Comparison of ENCODE assay signal across 23 cellular contexts in the genomic region with DNA sequence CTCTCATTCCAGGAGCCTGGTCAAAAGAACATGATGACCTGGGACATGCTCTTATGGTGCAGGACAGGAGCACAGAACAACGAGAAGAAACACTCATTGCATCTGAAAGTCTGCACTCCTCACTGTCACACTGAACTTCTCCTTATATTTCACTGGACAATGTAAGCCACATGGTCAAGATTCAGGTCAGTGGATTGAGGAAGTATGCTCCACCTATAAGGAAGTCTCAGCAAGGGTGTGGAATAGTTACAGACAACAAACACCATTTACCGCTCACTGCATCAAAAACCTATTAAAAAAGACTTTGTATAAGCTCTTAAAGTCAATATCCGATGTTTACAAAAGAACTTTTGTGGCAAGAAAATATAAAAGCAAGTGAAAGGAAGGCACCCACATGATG.
"Had no signal": no experiment of that assay in that cellular context is flagged by ENCODE, and none has a peak within 500 bp of the region (broad histone marks: within the 10 kb centered on the region; RNA-seq: fewer than 3 reads in every experiment).

No MANE protein-coding gene starts in this region.

- H3K4me3 ChIP-seq: K562, PC-9, Peyer's patch, SJCRH30 had no signal

- DNase-seq: Kasumi-1, NCI-H1048, NCI-H1105, NCI-H1417, NCI-H1436 treated with DMSO at 0.1 percent for 48 hours, NCI-H1694, NCI-H187 treated with DMSO at 0.1 percent for 48 hours, NCI-H2029 treated with DMSO at 0.1 percent for 48 hours, NCI-H2171 treated with DMSO at 0.1 percent for 48 hours, NCI-H345, NCI-H524, NCI-H526 treated with DMSO at 0.1 percent for 48 hours, NCI-H748 treated with DMSO at 0.1 percent for 48 hours, PC-9, Peyer's patch, SHP77 treated with DMSO at 0.1 percent for 48 hours, SJCRH30, T-helper 1 cell had no signal

- H3K4me1 ChIP-seq: Peyer's patch, SJCRH30 had no signal

- H3K27me3 ChIP-seq: Peyer's patch had no signal

- H3K9me3 ChIP-seq: Peyer's patch, SJCRH30 had no signal

- H3K36me3 ChIP-seq: Peyer's patch, SJCRH30 had no signal

- H3K27ac Mint-ChIP-seq: IgD-negative memory B cell had no signal

- ATAC-seq: K562, Right ventricle myocardium inferior, SK-N-SH treated with all-trans-retinoic acid at 6 μM for 48 hours had no signal

- H3K36me3 Mint-ChIP-seq: IgD-negative memory B cell had no signal

- H3K4me1 Mint-ChIP-seq: IgD-negative memory B cell had no signal

- H2AFZ ChIP-seq: PC-9 had no signal

- H3K9ac ChIP-seq: KMS-11 had no signal

- H3K4me2 ChIP-seq: KMS-11, PC-9 had no signal

- H3K27me3 Mint-ChIP-seq: IgD-negative memory B cell had no signal

- H3K4me3 Mint-ChIP-seq: IgD-negative memory B cell had no signal
